In the genomic region with DNA sequence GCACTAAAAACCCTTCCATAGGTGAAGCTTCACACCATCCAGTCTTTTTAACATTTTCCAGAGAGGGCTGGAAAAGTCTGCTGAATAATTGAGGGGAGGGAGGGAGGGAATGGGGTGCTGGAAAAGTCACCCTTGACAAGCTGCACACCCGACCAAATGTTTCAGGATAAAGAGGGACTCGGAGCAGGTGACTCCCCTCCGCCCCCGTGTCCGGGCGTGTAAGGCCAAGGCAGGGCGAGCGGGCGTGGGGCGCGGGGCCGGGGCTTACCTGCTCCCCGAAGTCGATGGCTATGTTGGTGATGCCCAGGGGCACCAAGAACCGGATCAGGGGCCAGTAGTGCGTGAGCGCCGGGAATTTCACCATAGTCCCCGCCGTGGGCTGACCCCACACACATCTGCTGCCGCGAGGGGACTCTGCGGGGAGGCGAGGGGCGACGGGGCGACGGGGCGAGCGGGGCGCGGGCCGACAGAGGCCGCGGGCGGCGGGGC, we compare ENCODE assay signal across 8 cellular contexts. TPM values are rescaled to one million over a fixed set of nuclear protein-coding genes. Genes with fewer than 3 reads are reported as not detected.
A peak's percentile ranks its signal among the peaks of the same experiment; 100 is the strongest.
DNase-seq lines count a peak whose midpoint lies in the region; ATAC-seq and FAIRE-seq lines count a peak whose summit lies in the region.
"Had no signal": no experiment of that assay in that cellular context is flagged by ENCODE, and none has a peak within 500 bp of the region (broad histone marks: within the 10 kb centered on the region; RNA-seq: fewer than 3 reads in every experiment).

No MANE protein-coding gene starts in this region.

- ATAC-seq in GM18858 (IDR thresholded peaks at IDR 0.05; ENCODE audit: unreplicated experiment) (peak; percentile 5), HG02678 (IDR thresholded peaks at IDR 0.05; ENCODE audit: unreplicated experiment) (peak; percentile 11)

- peaks cover 4 to 16% (median 6%) of the 10 kb centered on the region in 3 donors for H3K27me3 Mint-ChIP-seq in immature natural killer cell (ENCODE audit: low read depth in 3 of 3)

- H3K4me1 Mint-ChIP-seq in immature natural killer cell = peaks cover 32 to 33% of the 10 kb centered on the region in 2 donors

- H3K4me3 Mint-ChIP-seq in immature natural killer cell = peak overlapping the region; percentile 82 to 95 (median 88)

- DNase-seq in RKO (ENCODE audit: low spot score) = peak; percentile 37
- peak in 31 of 58 donors; percentile 8 to 66 (median 47) for DNase-seq in anterior cingulate cortex (lab: John Stamatoyannopoulos, UW)
- DNase-seq in immature natural killer cell = peak in 1 of 3 donors; percentile 7
- DNase-seq in stimulated activated CD4-positive, alpha-beta T cell treated with anti-CD3 and anti-CD28 coated beads, Interleukin-15, amount 100 ng/mL, for 24 hours = peak; percentile 54
- DNase-seq in urothelium cell line (ENCODE audit: low spot score) = no peak

- no peaks in the 10 kb centered on the region for H3K36me3 Mint-ChIP-seq in immature natural killer cell

- no peaks in the 10 kb centered on the region for H3K9me3 Mint-ChIP-seq in immature natural killer cell

- no peak for FAIRE-seq in urothelium cell line (lab: Jason Lieb, UNC)
- FAIRE-seq: colon had no signal

- peak overlapping the region; percentile 81 to 97 (median 88) for H3K27ac Mint-ChIP-seq in immature natural killer cell

RNA-seq across cellular contexts. Expression of a gene that starts 0.5 kb away (rescaled TPM):
- polyA plus RNA-seq in immature natural killer cell = 10 to 100 TPM; 20.8 to 26.5 (median 25.4) TPM
